8 cellular contexts compared by ENCODE assay signal in genomic region chr11:67372993-67373915, GRCh38. TPM values are rescaled to one million over a fixed set of nuclear protein-coding genes. Genes with fewer than 3 reads are reported as not detected.
DNase-seq lines count a peak whose midpoint lies in the region; ATAC-seq and TF ChIP-seq lines count a peak whose summit lies in the region.

Gene CLCF1, minus strand, starts transcription at chr11:67373598. Its CDS starts 59 bp downstream, at chr11:67373539.

- H3K4me3 Mint-ChIP-seq in progenitor cell of endocrine pancreas (ENCODE audit: low read depth) = peak within 1 kb of the TSS; percentile 92

- TF ChIP-seq CTCF in AG09319 (IDR thresholded peaks at IDR 0.05; ENCODE audit: low read depth, low read length) (no peak), RWPE1 (conservative IDR thresholded peaks at IDR 0.05; ENCODE audit: low read depth) (no peak), progenitor cell of endocrine pancreas (IDR thresholded peaks at IDR 0.05; ENCODE audit: unreplicated experiment) (no peak)

- peaks cover 32% of the 10 kb centered on the region for H3K4me1 Mint-ChIP-seq in progenitor cell of endocrine pancreas (ENCODE audit: low read depth)

- peaks cover 14% of the 10 kb centered on the region for H3K27me3 Mint-ChIP-seq in progenitor cell of endocrine pancreas

- ATAC-seq in Right ventricle myocardium superior (ENCODE audit: poor library complexity) = peak; percentile 75
- no peak for ATAC-seq in GM18505 (IDR thresholded peaks at IDR 0.05; ENCODE audit: unreplicated experiment)

- TF ChIP-seq POLR2A in GM18505 (IDR thresholded peaks at IDR 0.05; ENCODE audit: borderline replicate concordance, extremely low read depth, insufficient read depth, insufficient read length) = no peak

- no peaks in the 10 kb centered on the region for H3K36me3 Mint-ChIP-seq in progenitor cell of endocrine pancreas (ENCODE audit: insufficient read depth)

- DNase-seq in AG09319 (ENCODE audit: extremely low read depth, low read depth) (peak; percentile 74), H4 (ENCODE audit: low spot score) (peak; percentile 86), RWPE1 (ENCODE audit: low spot score) (peak; percentile 77), Right ventricle myocardium superior (peak; percentile 75), progenitor cell of endocrine pancreas (ENCODE audit: low spot score, unreplicated experiment) (peak; percentile 53), DMS79 (lab: John Stamatoyannopoulos, UW) (no peak)
- DNase-seq in activated naive CD4-positive, alpha-beta T cell treated with anti-CD3 and anti-CD28 coated beads, Interleukin-2, amount 50 U/mL, for 16 hours = peak; percentile 58

- intact Hi-C loops in Right ventricle myocardium superior (cut with DNase I) = no loop called here

- CTCF ChIA-PET in RWPE1 (lab: Yijun Ruan, JAX) = interaction anchor here (0.6 to 4.8 kb wide), 8 partner anchors 9 to 964 kb away, joined by 3 to 52 read pairs (median 4); partner anchors contain the start of gene POLD4

- H3K27ac ChIP-seq in RWPE1 = peak within 1 kb of the TSS; percentile 97

- peak within 1 kb of the TSS; percentile 98 for H3K27ac Mint-ChIP-seq in progenitor cell of endocrine pancreas

- no peaks in the 10 kb centered on the region for H3K9me3 Mint-ChIP-seq in progenitor cell of endocrine pancreas (ENCODE audit: low read depth)

- POLR2A ChIA-PET in RWPE1 (lab: Yijun Ruan, JAX; ENCODE audit: low non-redundant PET) = interaction anchor here (0.7 to 2.2 kb wide), 2 partner anchors 14 to 19 kb away, joined by 3 to 11 read pairs; partner anchors contain the start of gene POLD4

RNA-seq across cellular contexts. Expression of gene CLCF1, which starts in this region (rescaled TPM):
- total RNA-seq in H4 (2014; rRNA removed; shearing (Covaris generic)) = 7.0 and 8.3 TPM in 2 replicates
- 0.27 TPM for total RNA-seq in Right ventricle myocardium superior
- 5.4 and 6.9 TPM in 2 replicates for total RNA-seq in progenitor cell of endocrine pancreas

Comparison
In these comparisons a context has a peak if more than half of its experiments do, and no peak if none do; other contexts are left out.
1. Peak in DNase-seq and ATAC-seq in Right ventricle myocardium superior; RNA of the gene not detected or under 1 TPM.